ENCODE assay signal across 28 cellular contexts in the genomic region with DNA sequence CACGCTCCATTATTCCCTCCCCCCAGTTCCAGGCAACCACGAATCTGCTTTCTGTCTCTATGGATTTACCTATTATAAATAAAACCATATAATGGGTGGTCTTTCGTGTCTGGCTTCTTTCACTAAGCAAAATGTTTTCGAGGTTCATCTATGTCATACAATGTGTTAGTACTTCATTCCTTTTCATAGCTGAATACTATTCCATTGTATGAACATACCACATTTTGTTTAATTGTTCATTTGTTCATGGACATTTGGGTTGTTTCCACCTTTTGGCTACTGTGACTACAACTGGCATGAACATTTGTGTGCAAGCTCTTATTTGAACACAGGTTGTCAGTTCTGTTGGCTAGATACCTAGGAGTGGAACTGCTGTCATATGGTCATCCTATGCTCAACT.
"Had no signal": no experiment of that assay in that cellular context is flagged by ENCODE, and none has a peak within 500 bp of the region (broad histone marks: within the 10 kb centered on the region; RNA-seq: fewer than 3 reads in every experiment).

No MANE protein-coding gene starts in this region.

- H3K4me1 ChIP-seq: colonic mucosa, esophagus muscularis mucosa, esophagus squamous epithelium, gastrocnemius medialis, gastroesophageal sphincter, heart left ventricle, heart right ventricle had no signal

- H3K4me2 ChIP-seq: hepatocyte had no signal

- H3K27me3 ChIP-seq: colonic mucosa, dorsolateral prefrontal cortex, gastrocnemius medialis, hepatocyte had no signal

- H3K4me3 ChIP-seq: colonic mucosa, coronary artery, dorsolateral prefrontal cortex, esophagus muscularis mucosa, esophagus squamous epithelium, gastrocnemius medialis, gastroesophageal sphincter, heart left ventricle, heart right ventricle, hepatocyte had no signal

- H3K9me3 ChIP-seq: colonic mucosa, esophagus muscularis mucosa, esophagus squamous epithelium, gastrocnemius medialis, gastroesophageal sphincter, heart left ventricle, heart right ventricle had no signal

- H2AFZ ChIP-seq: hepatocyte had no signal

- H3K79me2 ChIP-seq: hepatocyte had no signal

- FAIRE-seq: endometrium, endothelial cell of umbilical vein, frontal cortex had no signal

- DNase-seq: colonic mucosa; cortex of kidney; dermis blood vessel endothelial cell; dorsolateral prefrontal cortex; effector CD4-positive, alpha-beta T cell; effector CD8-positive, alpha-beta T cell; effector memory CD4-positive, alpha-beta T cell; effector memory CD8-positive, alpha-beta T cell; endodermal cell; erythroblast; esophagus squamous epithelium; foreskin fibroblast; foreskin melanocyte; gastrocnemius medialis; glutamatergic neuron; head of caudate nucleus; heart left ventricle; heart right ventricle; hippocampal formation had no signal

- H3K27ac ChIP-seq: colonic mucosa, coronary artery, dorsolateral prefrontal cortex, epithelial cell of prostate, esophagus muscularis mucosa, esophagus squamous epithelium, gastrocnemius medialis, gastroesophageal sphincter, heart left ventricle, heart right ventricle, hepatocyte had no signal

- H3K36me3 ChIP-seq: colonic mucosa, esophagus muscularis mucosa, esophagus squamous epithelium, gastrocnemius medialis, gastroesophageal sphincter, heart left ventricle, heart right ventricle had no signal

- ATAC-seq: effector memory CD8-positive, alpha-beta T cell; esophagus mucosa; gastrocnemius medialis; gastroesophageal sphincter; heart left ventricle; heart right ventricle had no signal
